Comparison of ENCODE assay signal across 7 cellular contexts in genomic region chr6:32187009-32187709, GRCh38. TPM values are rescaled to one million over a fixed set of nuclear protein-coding genes. Genes with fewer than 3 reads are reported as not detected.
DNase-seq lines count a peak whose midpoint lies in the region; ATAC-seq, FAIRE-seq and TF ChIP-seq lines count a peak whose summit lies in the region.
"Had no signal": no experiment of that assay in that cellular context is flagged by ENCODE, and none has a peak within 500 bp of the region (broad histone marks: within the 10 kb centered on the region; RNA-seq: fewer than 3 reads in every experiment).

No MANE protein-coding gene starts in this region.

- H3K4me3 ChIP-seq in left ventricle myocardium inferior: peak overlapping the region; percentile 83
- no peak overlapping the region for H3K4me3 ChIP-seq in kidney (ENCODE audit: low read length in 2 of 2)
- no peak overlapping the region for H3K4me3 ChIP-seq in upper lobe of right lung

- FAIRE-seq in kidney (lab: Jason Lieb, UNC): no peak

- H3K9me3 ChIP-seq in left ventricle myocardium inferior (replicated peaks): no peaks in the 10 kb centered on the region
- H3K9me3 ChIP-seq in kidney (ENCODE audit: control insufficient read depth in 1 of 2, low read length in 2 of 2): no peaks in the 10 kb centered on the region
- H3K9me3 ChIP-seq in upper lobe of right lung: no peaks in the 10 kb centered on the region

- peaks cover 91% of the 10 kb centered on the region for H3K4me1 ChIP-seq in left ventricle myocardium inferior
- peaks cover 8 to 26% of the 10 kb centered on the region in 2 donors for H3K4me1 ChIP-seq in kidney (ENCODE audit: control insufficient read depth in 1 of 2, insufficient read depth in 1 of 2, low read depth in 1 of 2, low read length in 2 of 2)
- peaks cover 49% of the 10 kb centered on the region for H3K4me1 ChIP-seq in upper lobe of right lung

- intact Hi-C loops in left ventricle myocardium inferior (cut with micrococcal nuclease): no loop called here
- intact Hi-C loops in Right ventricle myocardium inferior (cut with DNase I): no loop called here
- intact Hi-C loops in kidney (cut with DNase I): no loop called here
- intact Hi-C loops in upper lobe of right lung (cut with DNase I): no loop called here

- H3K27ac ChIP-seq in left ventricle myocardium inferior (replicated peaks) (peak overlapping the region; percentile 98), kidney (ENCODE audit: low read depth in 2 of 2, low read length in 2 of 2) (peak overlapping the region in 1 of 2 donors; percentile 69), upper lobe of right lung (peak overlapping the region; percentile 60)

- TF ChIP-seq CTCF in left ventricle myocardium inferior (IDR thresholded peaks at IDR 0.05; ENCODE audit: borderline replicate concordance) (no peak), kidney (IDR thresholded peaks at IDR 0.05; ENCODE audit: borderline replicate concordance, extremely low read depth, insufficient read depth) (no peak), upper lobe of right lung (IDR thresholded peaks at IDR 0.05) (no peak)

- peaks cover 23% of the 10 kb centered on the region for H3K36me3 ChIP-seq in left ventricle myocardium inferior
- peaks cover 8 to 17% of the 10 kb centered on the region in 2 donors for H3K36me3 ChIP-seq in kidney (ENCODE audit: control insufficient read depth in 1 of 2, insufficient read depth in 2 of 2, low read length in 2 of 2)
- peaks cover 22% of the 10 kb centered on the region for H3K36me3 ChIP-seq in upper lobe of right lung

- H3K9ac ChIP-seq in kidney (ENCODE audit: low read length in 2 of 2): no peak overlapping the region

- ATAC-seq in Right ventricle myocardium inferior: no peak
- ATAC-seq in upper lobe of right lung: no peak
- no peak for ATAC-seq in GM19023 (IDR thresholded peaks at IDR 0.05; ENCODE audit: unreplicated experiment)

- no peaks in the 10 kb centered on the region for H3K27me3 ChIP-seq in left ventricle myocardium inferior (ENCODE audit: low read depth)
- no peaks in the 10 kb centered on the region for H3K27me3 ChIP-seq in upper lobe of right lung

- DNase-seq in left ventricle myocardium inferior: no peak
- DNase-seq in Right ventricle myocardium inferior (ENCODE audit: missing footprints): no peak
- DNase-seq in kidney: peak; percentile 59
- DNase-seq in upper lobe of right lung: no peak
- DNase-seq in stimulated activated CD4-positive, alpha-beta T cell treated with anti-CD3 and anti-CD28 coated beads, Interleukin-1b, Interleukin-23, amount 100 ng/mL, for 48 hours: no peak
- DNase-seq: COR-L47 had no signal

RNA-seq across cellular contexts. Expression of gene PBX2, which starts 2.8 kb away (rescaled TPM):
- total RNA-seq in left ventricle myocardium inferior: 36.5 TPM
- total RNA-seq in Right ventricle myocardium inferior: 42.9 TPM
- 87.3 TPM for total RNA-seq in kidney
- polyA plus RNA-seq in kidney (ENCODE audit: insufficient read depth, low read depth, low replicate concordance): 34.6 TPM
- total RNA-seq in upper lobe of right lung: 100 TPM

RNA-seq across cellular contexts. Expression of gene AGER, which starts 3.1 kb away (rescaled TPM):
- total RNA-seq in left ventricle myocardium inferior: 1.8 TPM
- 2.0 TPM for total RNA-seq in Right ventricle myocardium inferior
- 13.0 TPM for total RNA-seq in kidney
- polyA plus RNA-seq in kidney (ENCODE audit: insufficient read depth, low read depth, low replicate concordance): 7.1 TPM
- total RNA-seq in upper lobe of right lung: 1,590 TPM

RNA-seq across cellular contexts. Expression of gene GPSM3, which starts 5.3 kb away (rescaled TPM):
- 5.0 TPM for total RNA-seq in left ventricle myocardium inferior
- total RNA-seq in Right ventricle myocardium inferior: 6.3 TPM
- total RNA-seq in kidney: 28.1 TPM
- 6.2 TPM for polyA plus RNA-seq in kidney (ENCODE audit: insufficient read depth, low read depth, low replicate concordance)
- total RNA-seq in upper lobe of right lung: 51.9 TPM

RNA-seq across cellular contexts. Expression of gene RNF5, which starts 9.0 kb away (rescaled TPM):
- 76.0 TPM for total RNA-seq in left ventricle myocardium inferior
- total RNA-seq in Right ventricle myocardium inferior: 97.5 TPM
- 74.1 TPM for total RNA-seq in kidney
- 208 TPM for polyA plus RNA-seq in kidney (ENCODE audit: insufficient read depth, low read depth, low replicate concordance)
- total RNA-seq in upper lobe of right lung: 44.6 TPM

RNA-seq across cellular contexts. Expression of gene AGPAT1, which starts 11.3 kb away (rescaled TPM):
- total RNA-seq in left ventricle myocardium inferior (43.0 TPM), Right ventricle myocardium inferior (48.2 TPM), kidney (58.9 TPM), upper lobe of right lung (53.0 TPM)
- 87.1 TPM for polyA plus RNA-seq in kidney (ENCODE audit: insufficient read depth, low read depth, low replicate concordance)

Comparison
In these comparisons a context has a peak if more than half of its experiments do, and no peak if none do; other contexts are left out.
1. RNA of gene AGER, which starts 3.1 kb away (total RNA-seq): 1,590 TPM in upper lobe of right lung (single experiment); 13.0 TPM in kidney (single experiment), 2.0 TPM in Right ventricle myocardium inferior (single experiment) and 1.8 TPM in left ventricle myocardium inferior (single experiment); every median in the first group is over 100 times any median in the second.